Comparison of ENCODE assay signal across 24 cellular contexts in genomic region chr6:90494067-90494773, GRCh38.
DNase-seq lines count a peak whose midpoint lies in the region; ATAC-seq and TF ChIP-seq lines count a peak whose summit lies in the region.
"Had no signal": no experiment of that assay in that cellular context is flagged by ENCODE, and none has a peak within 500 bp of the region (broad histone marks: within the 10 kb centered on the region; RNA-seq: fewer than 3 reads in every experiment).

No MANE protein-coding gene starts in this region.

- peaks cover 56% of the 10 kb centered on the region for H3K4me1 ChIP-seq in HUES6 (ENCODE audit: control insufficient read depth, insufficient read depth, low read length)
- H3K4me1 ChIP-seq in ectodermal cell (ENCODE audit: control insufficient read depth, insufficient read depth, low read length): peaks cover 47% of the 10 kb centered on the region
- H3K4me1 ChIP-seq in ovary (ENCODE audit: insufficient read depth): no peaks in the 10 kb centered on the region
- H3K4me1 ChIP-seq: sigmoid colon, stomach had no signal

- H3K36me3 Mint-ChIP-seq in activated naive CD4-positive, alpha-beta T cell treated with anti-CD3 and anti-CD28 coated beads for 36 hours (ENCODE audit: low read depth): no peaks in the 10 kb centered on the region
- H3K36me3 Mint-ChIP-seq: CD14-positive monocyte; natural killer cell treated with Interleukin-12 subunit alpha and Interleukin-12 subunit beta and Interleukin-15 and Interleukin-18, amount 100 ng/mL, for 72 hours; T-cell had no signal

- 13 to 14% methylated on average over 7 of the region's 7 CpGs for WGBS in ectodermal cell, 2 experiments
- WGBS in ovary, 3 donors: 25% methylated on average over 7 of the region's 7 CpGs

- CTCF ChIA-PET in activated naive CD4-positive, alpha-beta T cell treated with anti-CD3 and anti-CD28 coated beads for 36 hours (lab: Charles Lee): interaction anchor here (0.6 to 1.0 kb wide), 2 partner anchors 15 to 31 kb away, joined by 3 to 6 read pairs; no protein-coding TSS in a partner anchor

- no peak for ATAC-seq in HG03571 (IDR thresholded peaks at IDR 0.05; ENCODE audit: unreplicated experiment)
- ATAC-seq in HG02885 (IDR thresholded peaks at IDR 0.05; ENCODE audit: poor library complexity, unreplicated experiment): no peak
- ATAC-seq: left ventricle myocardium superior, T-cell had no signal

- TF ChIP-seq POLR2A in ovary (IDR thresholded peaks at IDR 0.05): no peak

- no peaks in the 10 kb centered on the region for H3K27me3 Mint-ChIP-seq in activated naive CD4-positive, alpha-beta T cell treated with anti-CD3 and anti-CD28 coated beads for 36 hours (ENCODE audit: low read depth)

- H3K27me3 ChIP-seq in HUES6 (ENCODE audit: control insufficient read depth, insufficient read depth, low read length) (no peaks in the 10 kb centered on the region), ectodermal cell (ENCODE audit: control insufficient read depth, insufficient read depth, low read length, poor library complexity, severe bottlenecking) (no peaks in the 10 kb centered on the region), ovary (no peaks in the 10 kb centered on the region)
- H3K27me3 ChIP-seq: sigmoid colon, SJCRH30 had no signal

- H3K27ac ChIP-seq in HUES6 (ENCODE audit: low read depth, low read length): peak overlapping the region; percentile 77
- H3K27ac ChIP-seq in ectodermal cell (ENCODE audit: insufficient read depth, low read depth, low read length, poor library complexity, severe bottlenecking): peak overlapping the region; percentile 81
- no peak overlapping the region for H3K27ac ChIP-seq in ovary
- H3K27ac ChIP-seq: coronary artery, sigmoid colon, SJCRH30, stomach, tibial nerve had no signal

- no peak overlapping the region for H3K27ac Mint-ChIP-seq in activated naive CD4-positive, alpha-beta T cell treated with anti-CD3 and anti-CD28 coated beads for 36 hours
- H3K27ac Mint-ChIP-seq: CD14-positive monocyte; natural killer cell treated with Interleukin-12 subunit alpha and Interleukin-12 subunit beta and Interleukin-15 and Interleukin-18, amount 100 ng/mL, for 72 hours; T-cell had no signal

- H3K9me3 ChIP-seq in HUES6 (ENCODE audit: control insufficient read depth, insufficient read depth, low read depth, low read length) (no peaks in the 10 kb centered on the region), ectodermal cell (ENCODE audit: control insufficient read depth, low read length) (no peaks in the 10 kb centered on the region), iPS-18c (ENCODE audit: control insufficient read depth, insufficient read depth, low read length) (no peaks in the 10 kb centered on the region), ovary (no peaks in the 10 kb centered on the region)
- H3K9me3 ChIP-seq: sigmoid colon, SJCRH30, stomach, tibial nerve had no signal

- intact Hi-C loops in ovary (cut with DNase I): no loop called here
- intact Hi-C loops in activated naive CD4-positive, alpha-beta T cell treated with anti-CD3 and anti-CD28 coated beads for 36 hours (cut with micrococcal nuclease): no loop called here

- DNase-seq in ovary: peak in 3 of 5 donors; percentile 23 to 51 (median 28)
- DNase-seq in NCI-H2171 (lab: John Stamatoyannopoulos, UW): no peak
- no peak for DNase-seq in activated naive CD4-positive, alpha-beta T cell treated with anti-CD3 and anti-CD28 coated beads for 36 hours
- DNase-seq: activated CD4-positive, alpha-beta T cell treated with anti-CD3 and anti-CD28 coated beads for 1 hour; activated gamma-delta T cell treated with Interleukin-2 at 50 U/mL for 16 hours; left ventricle myocardium superior; midbrain; MM.1S; NCI-H1436; NCI-H510A; sigmoid colon; stomach; T-cell had no signal

- H3K9ac ChIP-seq in HUES6 (ENCODE audit: low read length): peak overlapping the region; percentile 52

- H3K4me3 ChIP-seq in HUES6 (ENCODE audit: low read depth, low read length) (peak overlapping the region; percentile 24), ectodermal cell (ENCODE audit: insufficient read depth, low read depth, low read length) (no peak overlapping the region), iPS-18c (ENCODE audit: insufficient read depth, low read depth, low read length) (0 out of 2 replicates have a peak overlapping the region, but pooled peaks have one; percentile 1), ovary (no peak overlapping the region)
- H3K4me3 ChIP-seq: coronary artery, K562, sigmoid colon, SJCRH30, stomach, tibial nerve had no signal

- H3K4me1 Mint-ChIP-seq in activated naive CD4-positive, alpha-beta T cell treated with anti-CD3 and anti-CD28 coated beads for 36 hours (ENCODE audit: low read depth): peaks cover 7% of the 10 kb centered on the region

- no peaks in the 10 kb centered on the region for H3K36me3 ChIP-seq in HUES6 (ENCODE audit: control insufficient read depth, insufficient read depth, low read length)
- H3K36me3 ChIP-seq in ectodermal cell (ENCODE audit: control insufficient read depth, insufficient read depth, low read length): no peaks in the 10 kb centered on the region
- H3K36me3 ChIP-seq in ovary: no peaks in the 10 kb centered on the region
- H3K36me3 ChIP-seq: sigmoid colon, SJCRH30, stomach, tibial nerve had no signal

- no peak for TF ChIP-seq EP300 in ovary (IDR thresholded peaks at IDR 0.05)

- H3K9me3 Mint-ChIP-seq in activated naive CD4-positive, alpha-beta T cell treated with anti-CD3 and anti-CD28 coated beads for 36 hours: no peaks in the 10 kb centered on the region
- H3K9me3 Mint-ChIP-seq: natural killer cell treated with Interleukin-12 subunit alpha and Interleukin-12 subunit beta and Interleukin-15 and Interleukin-18, amount 100 ng/mL, for 72 hours; T-cell had no signal

- H3K4me3 Mint-ChIP-seq in activated naive CD4-positive, alpha-beta T cell treated with anti-CD3 and anti-CD28 coated beads for 36 hours: no peak overlapping the region
- H3K4me3 Mint-ChIP-seq: CD14-positive monocyte; natural killer cell treated with Interleukin-12 subunit alpha and Interleukin-12 subunit beta and Interleukin-15 and Interleukin-18, amount 100 ng/mL, for 72 hours; T-cell had no signal

- TF ChIP-seq CTCF in ovary (IDR thresholded peaks at IDR 0.05): no peak

Comparison
In these comparisons a context has a peak if more than half of its experiments do, and no peak if none do; other contexts are left out.
1. H3K27ac ChIP-seq: peak in HUES6 (single experiment) and ectodermal cell (single experiment); none in ovary (0 of 2).
2. H3K4me3 ChIP-seq: peak in HUES6 (single experiment) and iPS-18c (single experiment); none in ectodermal cell (single experiment) and ovary (single experiment).
3. DNase-seq: peak in ovary (3 of 5); none in NCI-H2171 (single experiment) and activated naive CD4-positive, alpha-beta T cell treated with anti-CD3 and anti-CD28 coated beads for 36 hours (single experiment).